1 cellular context compared by ENCODE assay signal in the genomic region with DNA sequence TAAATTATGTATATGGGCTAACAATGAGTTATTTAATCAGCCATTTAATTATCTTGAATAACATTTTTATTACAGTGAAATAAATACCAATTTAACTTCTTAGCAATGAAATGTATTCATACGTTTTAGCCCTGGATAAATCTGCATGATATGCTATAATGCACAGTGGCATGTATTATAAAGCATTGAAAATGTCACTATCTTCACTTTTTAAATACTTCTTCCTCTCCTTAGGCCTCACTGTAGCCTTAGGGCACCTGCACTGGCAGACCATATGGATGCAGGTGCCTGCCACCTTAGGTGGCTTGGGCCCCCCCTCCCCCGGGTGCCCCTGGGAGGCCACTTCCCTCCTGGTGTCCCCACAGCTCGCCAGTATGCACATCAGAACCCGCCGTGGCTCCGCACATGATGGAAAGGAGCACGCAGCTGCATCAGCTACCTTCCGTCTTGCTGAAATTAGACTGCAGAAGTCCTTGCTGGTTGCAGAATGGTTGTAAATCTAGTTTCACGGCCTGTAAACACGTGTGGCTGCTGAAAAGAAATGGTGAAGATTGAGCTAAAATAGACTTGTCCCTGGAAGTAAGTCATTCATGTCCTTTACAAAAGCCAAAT.
A peak's percentile ranks its signal among the peaks of the same experiment; 100 is the strongest.
TF ChIP-seq lines count a peak whose summit lies in the region.

No MANE protein-coding gene starts in this region.

TF ChIP-seq in HepG2, 621 proteins besides CTCF, POLR2A, EP300 and RAD21:
- 0 out of 2 replicates have a peak, but pooled peaks have one; percentile 20 for TF ChIP-seq TBX2 (CRISPR knock-in tag; IDR thresholded peaks at IDR 0.05; ENCODE audit: borderline replicate concordance)
- TF ChIP-seq KLF6 (CRISPR knock-in tag; IDR thresholded peaks at IDR 0.05) = no peak
- TF ChIP-seq, protein P1, sequence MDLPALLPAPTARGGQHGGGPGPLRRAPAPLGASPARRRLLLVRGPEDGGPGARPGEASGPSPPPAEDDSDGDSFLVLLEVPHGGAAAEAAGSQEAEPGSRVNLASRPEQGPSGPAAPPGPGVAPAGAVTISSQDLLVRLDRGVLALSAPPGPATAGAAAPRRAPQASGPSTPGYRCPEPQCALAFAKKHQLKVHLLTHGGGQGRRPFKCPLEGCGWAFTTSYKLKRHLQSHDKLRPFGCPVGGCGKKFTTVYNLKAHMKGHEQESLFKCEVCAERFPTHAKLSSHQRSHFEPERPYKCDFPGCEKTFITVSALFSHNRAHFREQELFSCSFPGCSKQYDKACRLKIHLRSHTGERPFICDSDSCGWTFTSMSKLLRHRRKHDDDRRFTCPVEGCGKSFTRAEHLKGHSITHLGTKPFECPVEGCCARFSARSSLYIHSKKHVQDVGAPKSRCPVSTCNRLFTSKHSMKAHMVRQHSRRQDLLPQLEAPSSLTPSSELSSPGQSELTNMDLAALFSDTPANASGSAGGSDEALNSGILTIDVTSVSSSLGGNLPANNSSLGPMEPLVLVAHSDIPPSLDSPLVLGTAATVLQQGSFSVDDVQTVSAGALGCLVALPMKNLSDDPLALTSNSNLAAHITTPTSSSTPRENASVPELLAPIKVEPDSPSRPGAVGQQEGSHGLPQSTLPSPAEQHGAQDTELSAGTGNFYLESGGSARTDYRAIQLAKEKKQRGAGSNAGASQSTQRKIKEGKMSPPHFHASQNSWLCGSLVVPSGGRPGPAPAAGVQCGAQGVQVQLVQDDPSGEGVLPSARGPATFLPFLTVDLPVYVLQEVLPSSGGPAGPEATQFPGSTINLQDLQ (CRISPR knock-in tag; IDR thresholded peaks at IDR 0.05) = no peak
